In the genomic region with DNA sequence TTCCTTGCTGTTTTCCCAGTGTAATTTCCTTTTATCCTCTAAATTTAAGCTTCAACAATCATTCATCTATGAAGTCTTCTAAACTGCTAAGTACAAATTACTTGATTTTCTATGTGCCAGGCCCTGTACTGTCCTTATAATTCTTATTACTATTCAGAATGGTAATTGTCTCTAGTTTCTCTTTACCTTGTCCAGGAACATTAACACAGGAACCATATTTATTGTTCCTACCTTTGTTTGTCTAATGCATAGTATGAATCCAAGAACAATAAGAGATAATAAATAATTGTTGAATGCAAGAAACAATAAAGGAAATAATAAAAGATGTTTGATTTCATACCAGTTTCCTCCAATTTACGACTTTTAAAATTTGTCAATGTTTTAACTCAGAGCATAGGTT, we compare ENCODE assay signal across 8 cellular contexts.
"Had no signal": no experiment of that assay in that cellular context is flagged by ENCODE, and none has a peak within 500 bp of the region (broad histone marks: within the 10 kb centered on the region; RNA-seq: fewer than 3 reads in every experiment).

No MANE protein-coding gene starts in this region.

- DNase-seq: GDM1, GF-D8 had no signal

- ATAC-seq: GM12878 had no signal

- H3K4me3 ChIP-seq: GM12878 had no signal

- FAIRE-seq: G401.6, GM12878, GM12891, GM12892, GM18507, GM19239 had no signal
